ENCODE assay signal across 8 cellular contexts in the genomic region with DNA sequence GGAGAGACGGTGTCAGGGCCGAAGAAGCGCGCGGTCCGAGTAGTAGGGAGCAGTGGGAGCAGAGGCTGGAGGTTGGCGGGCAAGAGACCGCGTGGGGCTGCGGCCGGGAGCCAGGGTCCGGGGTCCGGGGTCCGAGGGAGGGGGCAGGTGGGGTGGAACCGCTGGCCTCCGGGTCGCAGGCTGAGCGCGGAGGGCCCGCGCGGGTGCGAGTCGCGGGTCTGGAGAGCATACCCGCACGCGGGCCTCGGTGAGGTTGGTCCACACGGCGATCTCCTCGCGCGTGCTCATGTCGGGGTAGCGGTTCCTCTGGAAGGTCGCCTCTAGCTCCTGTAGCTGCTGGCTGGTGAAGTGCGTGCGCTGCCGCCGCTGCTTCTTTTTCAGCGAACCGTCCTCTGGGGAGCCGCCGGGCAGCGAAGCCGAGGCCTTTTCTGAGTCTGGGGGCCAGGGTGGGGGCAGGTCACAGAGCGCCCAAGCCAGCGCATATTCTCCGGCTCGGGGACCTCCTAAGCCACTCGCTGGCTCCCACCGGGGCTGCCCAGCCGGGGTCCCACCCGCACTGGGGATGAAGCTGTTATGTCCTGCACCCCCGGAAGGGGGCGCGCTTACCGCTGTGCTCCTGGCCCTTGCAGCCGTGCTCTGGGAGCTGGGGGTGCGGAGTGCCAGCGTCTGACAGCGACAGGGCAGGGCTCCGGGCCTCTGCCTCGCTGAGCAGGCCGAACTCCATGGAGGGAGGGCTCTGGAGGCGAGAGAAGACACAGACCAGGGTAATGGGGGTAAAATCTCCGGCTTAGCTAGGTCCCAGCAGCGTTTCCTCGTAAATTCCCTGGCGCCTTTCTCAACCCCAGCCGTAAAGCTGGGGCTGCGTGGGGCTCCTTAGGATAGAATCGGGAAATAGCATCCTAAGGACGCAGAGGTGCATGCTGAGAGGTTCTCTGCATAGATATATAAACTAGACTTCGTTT. TPM values are rescaled to one million over a fixed set of nuclear protein-coding genes. Genes with fewer than 3 reads are reported as not detected.
DNase-seq lines count a peak whose midpoint lies in the region; ATAC-seq and TF ChIP-seq lines count a peak whose summit lies in the region.

No MANE protein-coding gene starts in this region.

- DNase-seq in DMS53 (lab: John Stamatoyannopoulos, UW) (peak; percentile 85), LNCaP clone FGC (ENCODE audit: low read depth) (no peak), choroid plexus epithelial cell (ENCODE audit: low read depth) (no peak), lung (ENCODE audit: low spot score) (peak; percentile 49), H4 (ENCODE audit: low spot score) (no peak)
- peak; percentile 30 for DNase-seq in activated CD4-positive, CD25-positive, alpha-beta regulatory T cell treated with anti-CD3 and anti-CD28 coated beads, Interleukin-2, amount 50 U/mL, for 16 hours (ENCODE audit: low read depth, low spot score)
- peak; percentile 75 to 86 for DNase-seq in stimulated activated effector memory CD8-positive, alpha-beta T cell treated with anti-CD3 and anti-CD28 coated beads, Interleukin-12 subunit alpha, Interleukin-12 subunit beta, amount 100 ng/mL, for 72 hours (ENCODE audit: low spot score in 2 of 2)

- H3K9me3 ChIP-seq in lung (ENCODE audit: control insufficient read depth in 2 of 2, insufficient read depth in 1 of 2, low read length in 1 of 2) = no peaks in the 10 kb centered on the region

- peaks cover 5 to 9% of the 10 kb centered on the region in 2 donors for H3K4me1 ChIP-seq in lung (ENCODE audit: control insufficient read depth in 2 of 2, insufficient read depth in 2 of 2, low read length in 2 of 2)

- no peaks in the 10 kb centered on the region for H3K27me3 ChIP-seq in lung (ENCODE audit: control insufficient read depth, insufficient read depth)

- H3K27ac ChIP-seq in lung (ENCODE audit: low read depth in 1 of 2, low read length in 1 of 2) = no peak overlapping the region

- H3K36me3 Mint-ChIP-seq in stimulated activated effector memory CD8-positive, alpha-beta T cell treated with anti-CD3 and anti-CD28 coated beads, Interleukin-12 subunit alpha, Interleukin-12 subunit beta, amount 100 ng/mL, for 72 hours = no peaks in the 10 kb centered on the region

- H3K4me3 ChIP-seq in LNCaP clone FGC (ENCODE audit: low read depth, low read length) = no peak overlapping the region
- peak overlapping the region; percentile 47 for H3K4me3 ChIP-seq in choroid plexus epithelial cell (ENCODE audit: low read depth, low read length)
- no peak overlapping the region for H3K4me3 ChIP-seq in lung

- H3K4me1 Mint-ChIP-seq in stimulated activated effector memory CD8-positive, alpha-beta T cell treated with anti-CD3 and anti-CD28 coated beads, Interleukin-12 subunit alpha, Interleukin-12 subunit beta, amount 100 ng/mL, for 72 hours = peaks cover 36% of the 10 kb centered on the region

- H3K27ac Mint-ChIP-seq in stimulated activated effector memory CD8-positive, alpha-beta T cell treated with anti-CD3 and anti-CD28 coated beads, Interleukin-12 subunit alpha, Interleukin-12 subunit beta, amount 100 ng/mL, for 72 hours = no peak overlapping the region

- 14 to 20% methylated on average over 57 to 76 of the region's 76 CpGs for WGBS in lung, 2 donors

- TF ChIP-seq CTCF in LNCaP clone FGC (IDR thresholded peaks at IDR 0.05; ENCODE audit: control insufficient read depth, extremely low read depth, insufficient read depth) (peak; percentile 48), choroid plexus epithelial cell (conservative IDR thresholded peaks at IDR 0.05; ENCODE audit: low read depth, low read length) (peak; percentile 79), lung (IDR thresholded peaks at IDR 0.05; ENCODE audit: control extremely low read depth, extremely low read depth) (peak; percentile 6)

- ATAC-seq in lung (ENCODE audit: insufficient read depth, low FRiP score) (no peak), HG03571 (IDR thresholded peaks at IDR 0.05; ENCODE audit: unreplicated experiment) (no peak)
- ATAC-seq in stimulated activated effector memory CD8-positive, alpha-beta T cell treated with anti-CD3 and anti-CD28 coated beads, Interleukin-12 subunit alpha, Interleukin-12 subunit beta, amount 100 ng/mL, for 72 hours = peak; percentile 67

- no peaks in the 10 kb centered on the region for H3K9me3 Mint-ChIP-seq in stimulated activated effector memory CD8-positive, alpha-beta T cell treated with anti-CD3 and anti-CD28 coated beads, Interleukin-12 subunit alpha, Interleukin-12 subunit beta, amount 100 ng/mL, for 72 hours

- H3K4me3 Mint-ChIP-seq in stimulated activated effector memory CD8-positive, alpha-beta T cell treated with anti-CD3 and anti-CD28 coated beads, Interleukin-12 subunit alpha, Interleukin-12 subunit beta, amount 100 ng/mL, for 72 hours = peak overlapping the region; percentile 79

- H3K36me3 ChIP-seq in lung (ENCODE audit: control insufficient read depth in 2 of 2, insufficient read depth in 2 of 2, low read length in 2 of 2) = no peaks in the 10 kb centered on the region

RNA-seq across cellular contexts. Expression of a gene that starts 5.5 kb away (rescaled TPM):
- total RNA-seq in lung = 1 to 10 TPM in 1 of 2 donors, under 1 TPM in 1; 0.54 to 1.4 TPM
- polyA plus RNA-seq in lung = 1 to 10 TPM in 1 of 2 donors, under 1 TPM in 1; 0.93 to 1.3 TPM
- total RNA-seq in H4 (2014; rRNA removed; shearing (Covaris generic)) = not detected in 2 replicates

RNA-seq across cellular contexts. Expression of a gene that starts 9.7 kb away (rescaled TPM):
- not detected for total RNA-seq in lung
- under 1 TPM in 1 of 2 donors, not detected in 1; 0.03 TPM for polyA plus RNA-seq in lung
- not detected in 2 replicates for total RNA-seq in H4 (2014; rRNA removed; shearing (Covaris generic))

RNA-seq across cellular contexts. Expression of a gene that starts 13.7 kb away (rescaled TPM):
- total RNA-seq in lung = 10 to 100 TPM; 34.0 to 48.5 TPM
- polyA plus RNA-seq in lung = 10 to 100 TPM; 11.6 to 16.7 TPM
- 24.6 and 30.1 TPM in 2 replicates for total RNA-seq in H4 (2014; rRNA removed; shearing (Covaris generic))

Comparison
In these comparisons a context has a peak if more than half of its experiments do, and no peak if none do; other contexts are left out.
1. DNase-seq: peak in DMS53 (single experiment), activated CD4-positive, CD25-positive, alpha-beta regulatory T cell treated with anti-CD3 and anti-CD28 coated beads, Interleukin-2, amount 50 U/mL, for 16 hours (single experiment), lung (single experiment) and stimulated activated effector memory CD8-positive, alpha-beta T cell treated with anti-CD3 and anti-CD28 coated beads, Interleukin-12 subunit alpha, Interleukin-12 subunit beta, amount 100 ng/mL, for 72 hours (2 of 2); none in LNCaP clone FGC (single experiment), choroid plexus epithelial cell (single experiment) and H4 (single experiment).
2. CTCF ChIP-seq: peak in every context shown above with its lines; median percentile 79 in choroid plexus epithelial cell; 48 in LNCaP clone FGC; 6 in lung.